ENCODE assay signal across 18 cellular contexts in genomic region chr19:1748703-1749341, GRCh38. TPM values are rescaled to one million over a fixed set of nuclear protein-coding genes. Genes with fewer than 3 reads are reported as not detected.
DNase-seq lines count a peak whose midpoint lies in the region; ATAC-seq and TF ChIP-seq lines count a peak whose summit lies in the region.
"Had no signal": no experiment of that assay in that cellular context is flagged by ENCODE, and none has a peak within 500 bp of the region (broad histone marks: within the 10 kb centered on the region; RNA-seq: fewer than 3 reads in every experiment).

No MANE protein-coding gene starts in this region.

- H3K4me1 ChIP-seq in PC-3 (ENCODE audit: insufficient read depth, low read length) (peaks cover 42% of the 10 kb centered on the region), parathyroid adenoma (no peaks in the 10 kb centered on the region)

- H4K20me1 ChIP-seq in PC-3 (ENCODE audit: low read length) = no peaks in the 10 kb centered on the region

- CTCF ChIA-PET in PC-3 (lab: Charles Lee) = no interaction called here

- ATAC-seq in PC-3 = no peak
- no peak for ATAC-seq in GM21528 (IDR thresholded peaks at IDR 0.05; ENCODE audit: low FRiP score, unreplicated experiment)
- ATAC-seq in GM19035 (IDR thresholded peaks at IDR 0.05; ENCODE audit: unreplicated experiment) = no peak

- no peaks in the 10 kb centered on the region for H3K36me3 ChIP-seq in PC-3 (ENCODE audit: low read depth, low read length)
- no peaks in the 10 kb centered on the region for H3K36me3 ChIP-seq in parathyroid adenoma (ENCODE audit: control insufficient read depth, insufficient read depth, low read length)
- H3K36me3 ChIP-seq: adrenal gland had no signal

- intact Hi-C loops in PC-3 (cut with micrococcal nuclease) = loop anchor here (5.0 kb wide), 1 partner anchor 77 kb away; no protein-coding TSS in a partner anchor

- H2AFZ ChIP-seq in PC-3 (ENCODE audit: low read length) = peak overlapping the region; percentile 59
- no peak overlapping the region for H2AFZ ChIP-seq in parathyroid adenoma
- H2AFZ ChIP-seq: GM23248 had no signal

- in situ Hi-C loops in GM13977 (cut with MboI; ENCODE audit: low pct_unique_long_range_greater_than_20kb, low sequenced_read_pairs, unreplicated experiment) = no loop called here

- peak overlapping the region; percentile 97 for H3K4me2 ChIP-seq in PC-3 (ENCODE audit: low read length)
- H3K4me2 ChIP-seq in parathyroid adenoma (ENCODE audit: low read length) = peak overlapping the region; percentile 28

- BruUV-seq in PC-3 (replicated peaks; lab: Mats Ljungman, UMichigan) = no TSS peak

- peak overlapping the region; percentile 95 for H3K9ac ChIP-seq in PC-3 (ENCODE audit: low read length)
- no peak overlapping the region for H3K9ac ChIP-seq in parathyroid adenoma
- H3K9ac ChIP-seq: GM23248 had no signal

- H3K9me2 ChIP-seq in PC-3 (replicated peaks; ENCODE audit: low read length) = no peaks in the 10 kb centered on the region

- peak; percentile 58 for DNase-seq in GM13977 (ENCODE audit: low spot score)
- no peak for DNase-seq in PC-3
- no peak for DNase-seq in epithelial cell of esophagus (ENCODE audit: low read depth)
- no peak for DNase-seq in NCI-H774 (lab: John Stamatoyannopoulos, UW)
- no peak for DNase-seq in hippocampal formation (lab: John Stamatoyannopoulos, UW)
- DNase-seq: adrenal gland, GM23248, MV-4-11, NCI-H2081 treated with DMSO at 0.1 percent for 48 hours, NCI-H69 had no signal

- 0 out of 2 replicates have a peak, but pooled peaks cover 4% of the 10 kb centered on the region for H3K27me3 ChIP-seq in PC-3 (ENCODE audit: low read length)
- peaks cover 32% of the 10 kb centered on the region for H3K27me3 ChIP-seq in parathyroid adenoma (ENCODE audit: control insufficient read depth, insufficient read depth, low read length)

- peak overlapping the region; percentile 99 for H3K27ac ChIP-seq in PC-3 (ENCODE audit: low read length)
- no peak overlapping the region for H3K27ac ChIP-seq in parathyroid adenoma
- H3K27ac ChIP-seq: adrenal gland, GM23248 had no signal

- H3K79me2 ChIP-seq in PC-3 (ENCODE audit: low read length) (no peaks in the 10 kb centered on the region), parathyroid adenoma (no peaks in the 10 kb centered on the region)

- H3K9me3 ChIP-seq in PC-3 (ENCODE audit: low read length) (no peaks in the 10 kb centered on the region), parathyroid adenoma (ENCODE audit: control insufficient read depth, low read length) (no peaks in the 10 kb centered on the region)
- H3K9me3 ChIP-seq: adrenal gland had no signal

- TF ChIP-seq CTCF in GM13977 (IDR thresholded peaks at IDR 0.05; ENCODE audit: extremely low read depth, insufficient read depth, missing control alignments) = no peak
- TF ChIP-seq CTCF in PC-3 (conservative IDR thresholded peaks at IDR 0.05; ENCODE audit: low read depth, low read length) = no peak
- TF ChIP-seq CTCF in epithelial cell of esophagus (IDR thresholded peaks at IDR 0.05; ENCODE audit: insufficient read depth, low read depth, low read length, missing control alignments) = no peak
- no peak for TF ChIP-seq CTCF in parathyroid adenoma (IDR thresholded peaks at IDR 0.05)

- POLR2A ChIA-PET in PC-3 (lab: Charles Lee; ENCODE audit: unreplicated experiment) = no interaction called here

- H3F3A ChIP-seq in PC-3 (ENCODE audit: low read length, unreplicated experiment) = no peaks in the 10 kb centered on the region

- H3K4me3 ChIP-seq in PC-3 (ENCODE audit: low read length) (peak overlapping the region; percentile 70), epithelial cell of esophagus (ENCODE audit: low read length) (peak overlapping the region; percentile 43), parathyroid adenoma (ENCODE audit: low read depth, low read length) (no peak overlapping the region)
- H3K4me3 ChIP-seq: adrenal gland, GM23248 had no signal

RNA-seq across cellular contexts. Expression of gene ONECUT3, which starts 4.5 kb away (rescaled TPM):
- total RNA-seq in PC-3 (2014; rRNA removed) = 1.4 and 2.0 TPM in 2 replicates
- total RNA-seq: activated T-helper 17 cell treated with anti-CD3 and anti-CD28 coated beads, Interleukin-2, amount 50 U/mL, for 72 hours; adrenal gland; cerebellum; fibroblast of lung; GM23248; HT1080; T-helper 1 cell treated with Interleukin-12 subunit alpha and Interleukin-12 subunit beta and Interleukin-4 antibody, amounts not matched to agents 30 ng/mL and 1 ng/mL, for 36 hours had no signal
